ENCODE assay signal across 1 cellular context in the genomic region with DNA sequence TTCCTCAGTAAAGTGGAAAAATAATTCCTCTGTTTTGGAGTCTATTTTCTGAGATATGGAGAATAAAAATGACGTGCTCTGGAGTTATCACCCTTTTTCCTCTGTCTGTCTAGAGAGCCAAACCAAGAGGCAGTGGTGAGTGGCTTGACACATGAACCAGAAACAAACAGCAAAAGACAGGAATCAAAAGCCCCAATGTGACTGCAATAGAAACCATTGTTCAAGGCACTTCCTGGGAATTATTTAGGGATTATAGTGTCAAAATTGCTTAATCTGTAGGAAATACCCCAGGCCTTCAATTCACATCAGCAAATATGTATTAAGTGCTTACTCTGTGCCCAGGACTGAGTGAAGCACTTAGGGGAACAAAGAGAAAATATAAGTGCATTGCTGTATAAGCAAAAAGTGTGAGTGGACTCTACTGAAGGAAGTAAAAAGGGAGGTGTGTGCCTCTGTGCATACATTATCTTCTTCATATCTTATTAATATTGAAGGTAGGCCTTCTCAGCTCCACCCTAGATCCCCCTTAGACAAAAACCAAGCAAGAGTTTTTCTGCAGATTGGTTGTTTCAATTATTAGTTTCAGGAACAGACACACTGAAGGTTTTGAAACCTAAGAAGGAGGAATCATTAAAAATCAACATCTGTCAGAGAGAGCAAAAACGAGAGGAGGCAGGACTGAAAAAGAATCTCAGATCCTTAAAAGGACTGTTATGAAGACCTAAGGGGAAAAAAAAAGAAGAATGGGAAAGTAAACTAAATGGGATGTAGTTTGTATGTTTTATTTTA.
TF ChIP-seq lines count a peak whose summit lies in the region.

No MANE protein-coding gene starts in this region.

TF ChIP-seq in WTC11, 78 proteins besides CTCF, POLR2A, EP300 and RAD21 (continued from another document):
- TF ChIP-seq, protein P1, sequence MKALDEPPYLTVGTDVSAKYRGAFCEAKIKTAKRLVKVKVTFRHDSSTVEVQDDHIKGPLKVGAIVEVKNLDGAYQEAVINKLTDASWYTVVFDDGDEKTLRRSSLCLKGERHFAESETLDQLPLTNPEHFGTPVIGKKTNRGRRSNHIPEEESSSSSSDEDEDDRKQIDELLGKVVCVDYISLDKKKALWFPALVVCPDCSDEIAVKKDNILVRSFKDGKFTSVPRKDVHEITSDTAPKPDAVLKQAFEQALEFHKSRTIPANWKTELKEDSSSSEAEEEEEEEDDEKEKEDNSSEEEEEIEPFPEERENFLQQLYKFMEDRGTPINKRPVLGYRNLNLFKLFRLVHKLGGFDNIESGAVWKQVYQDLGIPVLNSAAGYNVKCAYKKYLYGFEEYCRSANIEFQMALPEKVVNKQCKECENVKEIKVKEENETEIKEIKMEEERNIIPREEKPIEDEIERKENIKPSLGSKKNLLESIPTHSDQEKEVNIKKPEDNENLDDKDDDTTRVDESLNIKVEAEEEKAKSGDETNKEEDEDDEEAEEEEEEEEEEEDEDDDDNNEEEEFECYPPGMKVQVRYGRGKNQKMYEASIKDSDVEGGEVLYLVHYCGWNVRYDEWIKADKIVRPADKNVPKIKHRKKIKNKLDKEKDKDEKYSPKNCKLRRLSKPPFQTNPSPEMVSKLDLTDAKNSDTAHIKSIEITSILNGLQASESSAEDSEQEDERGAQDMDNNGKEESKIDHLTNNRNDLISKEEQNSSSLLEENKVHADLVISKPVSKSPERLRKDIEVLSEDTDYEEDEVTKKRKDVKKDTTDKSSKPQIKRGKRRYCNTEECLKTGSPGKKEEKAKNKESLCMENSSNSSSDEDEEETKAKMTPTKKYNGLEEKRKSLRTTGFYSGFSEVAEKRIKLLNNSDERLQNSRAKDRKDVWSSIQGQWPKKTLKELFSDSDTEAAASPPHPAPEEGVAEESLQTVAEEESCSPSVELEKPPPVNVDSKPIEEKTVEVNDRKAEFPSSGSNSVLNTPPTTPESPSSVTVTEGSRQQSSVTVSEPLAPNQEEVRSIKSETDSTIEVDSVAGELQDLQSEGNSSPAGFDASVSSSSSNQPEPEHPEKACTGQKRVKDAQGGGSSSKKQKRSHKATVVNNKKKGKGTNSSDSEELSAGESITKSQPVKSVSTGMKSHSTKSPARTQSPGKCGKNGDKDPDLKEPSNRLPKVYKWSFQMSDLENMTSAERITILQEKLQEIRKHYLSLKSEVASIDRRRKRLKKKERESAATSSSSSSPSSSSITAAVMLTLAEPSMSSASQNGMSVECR (CRISPR knock-in tag; IDR thresholded peaks at IDR 0.05; ENCODE audit: borderline replicate concordance) = no peak
- no peak for TF ChIP-seq JUN (CRISPR knock-in tag; IDR thresholded peaks at IDR 0.05)
- no peak for TF ChIP-seq ZNF219 (CRISPR knock-in tag; IDR thresholded peaks at IDR 0.05; ENCODE audit: borderline replicate concordance)
- TF ChIP-seq, protein P2, sequence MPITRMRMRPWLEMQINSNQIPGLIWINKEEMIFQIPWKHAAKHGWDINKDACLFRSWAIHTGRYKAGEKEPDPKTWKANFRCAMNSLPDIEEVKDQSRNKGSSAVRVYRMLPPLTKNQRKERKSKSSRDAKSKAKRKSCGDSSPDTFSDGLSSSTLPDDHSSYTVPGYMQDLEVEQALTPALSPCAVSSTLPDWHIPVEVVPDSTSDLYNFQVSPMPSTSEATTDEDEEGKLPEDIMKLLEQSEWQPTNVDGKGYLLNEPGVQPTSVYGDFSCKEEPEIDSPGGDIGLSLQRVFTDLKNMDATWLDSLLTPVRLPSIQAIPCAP (CRISPR knock-in tag; IDR thresholded peaks at IDR 0.05) = no peak
- TF ChIP-seq, protein P3, sequence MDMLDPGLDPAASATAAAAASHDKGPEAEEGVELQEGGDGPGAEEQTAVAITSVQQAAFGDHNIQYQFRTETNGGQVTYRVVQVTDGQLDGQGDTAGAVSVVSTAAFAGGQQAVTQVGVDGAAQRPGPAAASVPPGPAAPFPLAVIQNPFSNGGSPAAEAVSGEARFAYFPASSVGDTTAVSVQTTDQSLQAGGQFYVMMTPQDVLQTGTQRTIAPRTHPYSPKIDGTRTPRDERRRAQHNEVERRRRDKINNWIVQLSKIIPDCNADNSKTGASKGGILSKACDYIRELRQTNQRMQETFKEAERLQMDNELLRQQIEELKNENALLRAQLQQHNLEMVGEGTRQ (CRISPR knock-in tag; IDR thresholded peaks at IDR 0.05) = no peak
- TF ChIP-seq, protein P4, sequence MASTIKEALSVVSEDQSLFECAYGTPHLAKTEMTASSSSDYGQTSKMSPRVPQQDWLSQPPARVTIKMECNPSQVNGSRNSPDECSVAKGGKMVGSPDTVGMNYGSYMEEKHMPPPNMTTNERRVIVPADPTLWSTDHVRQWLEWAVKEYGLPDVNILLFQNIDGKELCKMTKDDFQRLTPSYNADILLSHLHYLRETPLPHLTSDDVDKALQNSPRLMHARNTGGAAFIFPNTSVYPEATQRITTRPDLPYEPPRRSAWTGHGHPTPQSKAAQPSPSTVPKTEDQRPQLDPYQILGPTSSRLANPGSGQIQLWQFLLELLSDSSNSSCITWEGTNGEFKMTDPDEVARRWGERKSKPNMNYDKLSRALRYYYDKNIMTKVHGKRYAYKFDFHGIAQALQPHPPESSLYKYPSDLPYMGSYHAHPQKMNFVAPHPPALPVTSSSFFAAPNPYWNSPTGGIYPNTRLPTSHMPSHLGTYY (CRISPR knock-in tag; IDR thresholded peaks at IDR 0.05) = no peak
